ENCODE assay signal across 21 cellular contexts in the genomic region with DNA sequence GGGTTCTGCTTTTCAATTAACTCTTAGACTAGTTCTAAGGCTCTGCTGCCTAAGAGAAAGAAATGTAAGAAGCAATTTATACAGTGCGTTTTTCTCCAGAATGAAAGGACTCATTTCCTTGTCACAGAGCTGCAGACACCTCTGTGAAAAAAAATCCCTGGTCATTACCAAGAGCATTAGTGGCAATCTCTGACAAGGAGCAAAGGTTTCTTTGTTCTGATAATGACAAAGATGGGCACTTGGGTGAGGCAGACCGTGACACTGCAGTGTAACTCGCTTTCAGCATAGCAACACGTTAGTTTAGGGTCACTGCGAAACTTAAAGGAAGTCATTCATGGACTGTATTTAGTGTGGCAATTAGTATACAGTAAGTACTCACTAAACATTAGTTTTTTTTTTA.
"Had no signal": no experiment of that assay in that cellular context is flagged by ENCODE, and none has a peak within 500 bp of the region (broad histone marks: within the 10 kb centered on the region; RNA-seq: fewer than 3 reads in every experiment).

No MANE protein-coding gene starts in this region.

- H3K36me3 ChIP-seq: gastrocnemius medialis, right atrium auricular region, tibial nerve had no signal

- ATAC-seq: activated CD8-positive, alpha-beta memory T cell treated with anti-CD3 and anti-CD28 coated beads, Interleukin-2, amount 10 ng/mL, durations not matched to agents 7 days and 5 days; activated naive CD4-positive, alpha-beta T cell treated with anti-CD3 and anti-CD28 coated beads, Interleukin-2, amount 50 U/mL, for 72 hours; gastrocnemius medialis; left cardiac atrium; naive thymus-derived CD4-positive, alpha-beta T cell; stimulated activated memory B cell treated with anti-CD40 and anti-IgM and Interleukin-4, amounts not matched to agents 10 μg/mL and 1 μg/mL and 100 μg/mL, for 72 hours; T-helper 17 cell had no signal

- H3K9me3 ChIP-seq: gastrocnemius medialis, right atrium auricular region had no signal

- H3K27ac Mint-ChIP-seq: activated CD8-positive, alpha-beta memory T cell treated with anti-CD3 and anti-CD28 coated beads, Interleukin-2, amount 10 ng/mL, durations not matched to agents 7 days and 5 days; activated naive CD4-positive, alpha-beta T cell treated with anti-CD3 and anti-CD28 coated beads, Interleukin-2, amount 50 U/mL, for 72 hours; activated T-cell treated with anti-CD3 and anti-CD28 coated beads, Interleukin-2, amount 50 U/mL, for 24 hours; naive thymus-derived CD4-positive, alpha-beta T cell; stimulated activated memory B cell treated with anti-CD40 and anti-IgM and Interleukin-4, amounts not matched to agents 10 μg/mL and 1 μg/mL and 100 μg/mL, for 72 hours; T-helper 17 cell had no signal

- DNase-seq: activated CD4-positive, CD25-positive, alpha-beta regulatory T cell; activated CD8-positive, alpha-beta memory T cell treated with anti-CD3 and anti-CD28 coated beads, Interleukin-2, amount 10 ng/mL, durations not matched to agents 7 days and 5 days; activated effector memory CD4-positive, alpha-beta T cell treated with Interleukin-2 at 50 U/mL for 16 hours; activated T-cell treated with anti-CD3 and anti-CD28 coated beads, Interleukin-2, amount 50 U/mL, for 24 hours; amygdala; effector memory CD4-positive, alpha-beta T cell; gastrocnemius medialis; hippocampal formation; left cardiac atrium; naive thymus-derived CD4-positive, alpha-beta T cell; posterior cingulate gyrus; stimulated activated CD4-positive, alpha-beta T cell treated with anti-CD3 and anti-CD28 coated beads, Interleukin-1b, Interleukin-23, amount 100 ng/mL, for 48 hours; T-helper 17 cell had no signal

- H3K36me3 Mint-ChIP-seq: activated CD8-positive, alpha-beta memory T cell treated with anti-CD3 and anti-CD28 coated beads, Interleukin-2, amount 10 ng/mL, durations not matched to agents 7 days and 5 days; brain; naive thymus-derived CD4-positive, alpha-beta T cell; stimulated activated memory B cell treated with anti-CD40 and anti-IgM and Interleukin-4, amounts not matched to agents 10 μg/mL and 1 μg/mL and 100 μg/mL, for 72 hours had no signal

- H3K4me3 ChIP-seq: gastrocnemius medialis, lung, right atrium auricular region, tibial nerve had no signal

- H3K4me1 Mint-ChIP-seq: activated CD8-positive, alpha-beta memory T cell treated with anti-CD3 and anti-CD28 coated beads, Interleukin-2, amount 10 ng/mL, durations not matched to agents 7 days and 5 days; central memory CD8-positive, alpha-beta T cell; naive thymus-derived CD4-positive, alpha-beta T cell; stimulated activated memory B cell treated with anti-CD40 and anti-IgM and Interleukin-4, amounts not matched to agents 10 μg/mL and 1 μg/mL and 100 μg/mL, for 72 hours; T-helper 17 cell had no signal

- H3K27ac ChIP-seq: epithelial cell of prostate, gastrocnemius medialis, right atrium auricular region, tibial nerve had no signal

- H3K9me3 Mint-ChIP-seq: stimulated activated memory B cell treated with anti-CD40 and anti-IgM and Interleukin-4, amounts not matched to agents 10 μg/mL and 1 μg/mL and 100 μg/mL, for 72 hours had no signal

- H3K4me3 Mint-ChIP-seq: activated CD8-positive, alpha-beta memory T cell treated with anti-CD3 and anti-CD28 coated beads, Interleukin-2, amount 10 ng/mL, durations not matched to agents 7 days and 5 days; activated T-cell treated with anti-CD3 and anti-CD28 coated beads, Interleukin-2, amount 50 U/mL, for 24 hours; brain; central memory CD8-positive, alpha-beta T cell; naive thymus-derived CD4-positive, alpha-beta T cell; stimulated activated memory B cell treated with anti-CD40 and anti-IgM and Interleukin-4, amounts not matched to agents 10 μg/mL and 1 μg/mL and 100 μg/mL, for 72 hours; T-helper 17 cell had no signal

- H3K27me3 ChIP-seq: gastrocnemius medialis, right atrium auricular region, tibial nerve had no signal

- H3K27me3 Mint-ChIP-seq: activated CD8-positive, alpha-beta memory T cell treated with anti-CD3 and anti-CD28 coated beads, Interleukin-2, amount 10 ng/mL, durations not matched to agents 7 days and 5 days; activated T-cell treated with anti-CD3 and anti-CD28 coated beads, Interleukin-2, amount 50 U/mL, for 24 hours; brain; central memory CD8-positive, alpha-beta T cell; naive thymus-derived CD4-positive, alpha-beta T cell; stimulated activated memory B cell treated with anti-CD40 and anti-IgM and Interleukin-4, amounts not matched to agents 10 μg/mL and 1 μg/mL and 100 μg/mL, for 72 hours; T-helper 17 cell had no signal
